ENCODE assay signal across 8 cellular contexts in the genomic region with DNA sequence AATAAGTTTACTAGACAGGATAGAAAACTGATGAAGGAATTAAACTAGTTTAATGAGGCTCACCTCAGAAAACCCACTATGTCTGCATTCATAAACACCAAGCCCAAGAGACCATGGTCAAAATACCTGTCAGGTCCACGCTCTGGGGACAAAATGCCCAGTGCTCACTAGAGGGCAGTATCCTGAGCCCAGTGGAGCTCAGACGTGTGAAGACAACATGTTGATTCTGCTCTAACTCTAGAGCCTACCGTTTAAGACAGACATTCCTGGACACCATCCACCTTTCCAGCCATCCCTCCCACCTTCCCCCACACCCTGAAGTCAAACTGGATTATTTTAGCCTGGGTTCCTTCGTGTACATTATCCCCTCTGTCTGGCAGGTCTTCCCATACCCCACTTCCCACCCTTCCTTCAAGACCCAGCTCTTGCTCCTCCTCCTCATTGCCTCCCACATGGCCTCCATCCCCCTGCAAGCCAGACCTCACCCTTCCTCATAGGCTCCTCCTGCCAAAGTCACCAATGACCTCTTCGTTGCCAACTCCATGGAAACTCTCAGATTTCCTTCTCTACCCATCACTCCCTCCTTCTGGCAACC.
A peak's percentile ranks its signal among the peaks of the same experiment; 100 is the strongest.
DNase-seq lines count a peak whose midpoint lies in the region; ATAC-seq and TF ChIP-seq lines count a peak whose summit lies in the region.

No MANE protein-coding gene starts in this region.

- ATAC-seq in GM18907 (IDR thresholded peaks at IDR 0.05; ENCODE audit: unreplicated experiment) (no peak), GM18868 (IDR thresholded peaks at IDR 0.05; ENCODE audit: unreplicated experiment) (no peak), HG02642 (IDR thresholded peaks at IDR 0.05; ENCODE audit: poor library complexity, unreplicated experiment) (no peak)

- no peaks in the 10 kb centered on the region for H3K4me1 ChIP-seq in ascending aorta

- H3K9me3 ChIP-seq in ascending aorta: no peaks in the 10 kb centered on the region

- peak; percentile 12 for DNase-seq in activated gamma-delta T cell treated with Interleukin-2 at 50 U/mL for 16 hours
- no peak for DNase-seq in activated gamma-delta T cell (lab: John Stamatoyannopoulos, UW)
- peak; percentile 3 for DNase-seq in MV-4-11 (lab: John Stamatoyannopoulos, UW)
- no peak for DNase-seq in ascending aorta (ENCODE audit: low spot score in 2 of 2)
- DNase-seq in left kidney (ENCODE audit: low read depth, low spot score): peak; percentile 72

- no peaks in the 10 kb centered on the region for H3K36me3 ChIP-seq in ascending aorta

- TF ChIP-seq CTCF in ascending aorta (IDR thresholded peaks at IDR 0.05): peak in 2 of 3 experiments; percentile 9 to 43

- no peak overlapping the region for H3K27ac ChIP-seq in ascending aorta

- no peaks in the 10 kb centered on the region for H3K27me3 ChIP-seq in ascending aorta

- intact Hi-C loops in ascending aorta (cut with DNase I): no loop called here

- H3K4me3 ChIP-seq in ascending aorta: no peak overlapping the region

Comparison
In these comparisons a context has a peak if more than half of its experiments do, and no peak if none do; other contexts are left out.
1. DNase-seq: peak in activated gamma-delta T cell treated with Interleukin-2 at 50 U/mL for 16 hours (single experiment), MV-4-11 (single experiment) and left kidney (single experiment); none in activated gamma-delta T cell (single experiment) and ascending aorta (0 of 2).